In the genomic region with DNA sequence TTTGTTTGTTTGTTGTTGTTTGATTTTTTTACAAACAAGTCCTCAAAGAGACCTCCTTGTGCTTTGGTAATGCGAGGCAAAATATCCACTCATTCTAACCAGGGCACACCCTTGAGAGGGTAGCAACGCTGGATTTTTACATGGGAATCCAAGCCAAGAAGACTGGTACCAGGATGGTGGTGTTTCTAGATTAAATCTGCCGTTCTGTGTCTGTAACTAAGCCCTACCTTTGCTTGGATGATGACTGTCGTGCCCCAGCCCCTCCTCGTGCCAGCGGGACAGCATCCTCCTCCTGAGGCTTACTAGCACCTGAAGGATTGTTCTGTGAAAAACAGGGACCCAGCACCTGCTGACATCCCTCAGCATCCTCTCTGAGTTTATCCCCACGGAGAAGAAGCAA, we compare ENCODE assay signal across 11 cellular contexts. TPM values are rescaled to one million over a fixed set of nuclear protein-coding genes. Genes with fewer than 3 reads are reported as not detected.
DNase-seq lines count a peak whose midpoint lies in the region; ATAC-seq and TF ChIP-seq lines count a peak whose summit lies in the region.
"Had no signal": no experiment of that assay in that cellular context is flagged by ENCODE, and none has a peak within 500 bp of the region (broad histone marks: within the 10 kb centered on the region; RNA-seq: fewer than 3 reads in every experiment).

No MANE protein-coding gene starts in this region.

- CTCF ChIA-PET in mammary epithelial cell (lab: Charles Lee; ENCODE audit: low non-redundant PET), result no interaction called here

- peak overlapping the region; percentile 21 for H3K9ac ChIP-seq in mammary epithelial cell (ENCODE audit: insufficient read depth, low read length)

- H3K4me3 ChIP-seq in mammary epithelial cell (replicated peaks in 1 of 3; ENCODE audit: insufficient read depth in 1 of 3, low read depth in 2 of 3, low read length in 3 of 3), result peak overlapping the region in 1 of 3 experiments; percentile 6
- no peak overlapping the region for H3K4me3 ChIP-seq in mesodermal cell (ENCODE audit: extremely low read depth, insufficient read depth, low read length, poor library complexity, severe bottlenecking)
- H3K4me3 ChIP-seq in tibial artery, result peak overlapping the region; percentile 24 to 44

- ATAC-seq in HG03521 (IDR thresholded peaks at IDR 0.05; ENCODE audit: unreplicated experiment) (peak; percentile 8), HG03460 (IDR thresholded peaks at IDR 0.05; ENCODE audit: unreplicated experiment) (no peak)

- H4K20me1 ChIP-seq in mammary epithelial cell (ENCODE audit: insufficient read depth, low read length), result no peaks in the 10 kb centered on the region

- dilution Hi-C loops in mammary epithelial cell (cut with HindIII; ENCODE audit: low sequenced_read_pairs), result no loop called here

- H3K27ac ChIP-seq in mammary epithelial cell (ENCODE audit: insufficient read depth, low read depth, low read length), result peak overlapping the region; percentile 15
- H3K27ac ChIP-seq in mesodermal cell (ENCODE audit: low read depth, low read length, severe bottlenecking), result peak overlapping the region; percentile 71
- H3K27ac ChIP-seq in tibial artery, result peak overlapping the region in 1 of 2 donors; percentile 21

- in situ Hi-C loops in mammary epithelial cell (cut with MboI; ENCODE audit: low sequenced_read_pairs in 2 of 2), result no loop called here

- peak overlapping the region; percentile 63 for H2AFZ ChIP-seq in mammary epithelial cell (ENCODE audit: low read depth, low read length)

- H3K27me3 ChIP-seq in mammary epithelial cell (ENCODE audit: insufficient read depth, low read length) (no peaks in the 10 kb centered on the region), tibial artery (no peaks in the 10 kb centered on the region)
- H3K27me3 ChIP-seq: tibial nerve had no signal

- H3K9me3 ChIP-seq in mammary epithelial cell (replicated peaks; ENCODE audit: insufficient read depth, low read length), result no peaks in the 10 kb centered on the region
- H3K9me3 ChIP-seq in mesodermal cell (ENCODE audit: control insufficient read depth, low read length), result no peaks in the 10 kb centered on the region
- no peaks in the 10 kb centered on the region for H3K9me3 ChIP-seq in tibial artery
- H3K9me3 ChIP-seq: tibial nerve had no signal

- DNase-seq in mammary epithelial cell, result no peak
- no peak for DNase-seq in tibial artery
- DNase-seq in activated CD4-positive, alpha-beta T cell treated with anti-CD3 and anti-CD28 coated beads, Interleukin-2, amount 50 U/mL, for 4 hours, result no peak
- no peak for DNase-seq in CD1c-positive myeloid dendritic cell (ENCODE audit: extremely low spot score)
- DNase-seq: activated T-cell treated with anti-CD3 and anti-CD28 coated beads for 4 hours, naive B cell, NCI-H1092 had no signal

- no peaks in the 10 kb centered on the region for H3K79me2 ChIP-seq in mammary epithelial cell (ENCODE audit: insufficient read depth, low read length)

- TF ChIP-seq CTCF in mammary epithelial cell (conservative IDR thresholded peaks at IDR 0.05 in 1 of 2, IDR thresholded peaks at IDR 0.05 in 1 of 2; ENCODE audit: extremely low read depth in 1 of 2, insufficient read depth in 1 of 2, low read depth in 1 of 2, low read length in 2 of 2) (no peak), tibial artery (IDR thresholded peaks at IDR 0.05) (no peak)

- peaks cover 2% of the 10 kb centered on the region for H3K4me1 ChIP-seq in mammary epithelial cell (ENCODE audit: insufficient read depth, low read length)
- H3K4me1 ChIP-seq in mesodermal cell (ENCODE audit: control insufficient read depth, insufficient read depth, low read length, poor library complexity, severe bottlenecking), result peaks cover 5% of the 10 kb centered on the region
- peaks cover 0 to 12% (median 6%) of the 10 kb centered on the region in 4 donors for H3K4me1 ChIP-seq in tibial artery

- whole genome bisulfite sequencing in mammary epithelial cell (ENCODE audit: low coverage, missing lambda C conversion rate), result 49% methylated on average over 5 of the region's 7 CpGs
- WGBS in mesodermal cell (ENCODE audit: insufficient coverage in 2 of 2), 2 experiments, result 54 to 68% methylated on average over 4 to 5 of the region's 7 CpGs

- intact Hi-C loops in mammary epithelial cell (cut with micrococcal nuclease) (loop anchor here (10.0 kb wide), 1 partner anchor 1168 kb away; no protein-coding TSS in a partner anchor), tibial artery (cut with DNase I; ENCODE audit: low total_unique reads) (no loop called here)

- no peaks in the 10 kb centered on the region for H3K36me3 ChIP-seq in mammary epithelial cell (ENCODE audit: insufficient read depth, low read length)
- H3K36me3 ChIP-seq in mesodermal cell (ENCODE audit: control insufficient read depth, insufficient read depth, low read length), result no peaks in the 10 kb centered on the region
- H3K36me3 ChIP-seq in tibial artery, result no peaks in the 10 kb centered on the region
- H3K36me3 ChIP-seq: tibial nerve had no signal

- peak overlapping the region; percentile 7 for H3K4me2 ChIP-seq in mammary epithelial cell (ENCODE audit: insufficient read depth, low read depth, low read length)

- BruUV-seq in mammary epithelial cell (replicated peaks; lab: Mats Ljungman, UMichigan), result TSS peak; percentile 44

RNA-seq across cellular contexts. Expression of a gene that starts 5.2 kb away (rescaled TPM):
- 100 to 1,000 TPM in 1 of 2 donors, 10 to 100 TPM in 1; 17.7 to 130 TPM for total RNA-seq in mammary epithelial cell
- 82.3 TPM for polyA plus RNA-seq in mammary epithelial cell
- polyA minus RNA-seq in mammary epithelial cell, result 85.9 TPM
- 201 TPM for polyA plus RNA-seq in mesodermal cell (2013, experiment 1 of 2)
- polyA plus RNA-seq in mesodermal cell (2013, experiment 2 of 2), result 229 TPM
